ENCODE assay signal across 24 cellular contexts in genomic region chr3:128012050-128012449, GRCh38.
"Had no signal": no experiment of that assay in that cellular context is flagged by ENCODE, and none has a peak within 500 bp of the region (broad histone marks: within the 10 kb centered on the region; RNA-seq: fewer than 3 reads in every experiment).

No MANE protein-coding gene starts in this region.

- H3K4me3 ChIP-seq: body of pancreas, breast epithelium, SJSA1 had no signal

- H3K27me3 ChIP-seq: body of pancreas, breast epithelium, SJSA1 had no signal

- H3K27ac ChIP-seq: body of pancreas, breast epithelium, SJSA1 had no signal

- H3K9me2 ChIP-seq: SK-N-SH had no signal

- H3K36me3 Mint-ChIP-seq: activated naive CD4-positive, alpha-beta T cell treated with anti-CD3 and anti-CD28 coated beads, Interleukin-2, amount 50 U/mL, for 24 hours had no signal

- H3K36me3 ChIP-seq: breast epithelium, SJSA1 had no signal

- H3K4me2 ChIP-seq: SK-N-SH had no signal

- H3K9me3 Mint-ChIP-seq: activated CD4-positive, alpha-beta T cell treated with anti-CD3 and anti-CD28 coated beads, Interleukin-2, amount 10 ng/mL, durations not matched to agents 24 days and 14 days; activated naive CD4-positive, alpha-beta T cell treated with anti-CD3 and anti-CD28 coated beads, Interleukin-2, amount 50 U/mL, for 24 hours; activated T-cell treated with anti-CD3 and anti-CD28 coated beads, Interleukin-2, amount 50 U/mL, for 24 hours had no signal

- H3K27ac Mint-ChIP-seq: activated CD4-positive, alpha-beta T cell treated with anti-CD3 and anti-CD28 coated beads, Interleukin-2, amount 10 ng/mL, durations not matched to agents 24 days and 14 days; activated CD8-positive, alpha-beta T cell treated with anti-CD3 and anti-CD28 coated beads for 36 hours; activated naive CD4-positive, alpha-beta T cell treated with anti-CD3 and anti-CD28 coated beads, Interleukin-2, amount 50 U/mL, for 24 hours; activated naive CD8-positive, alpha-beta T cell treated with anti-CD3 and anti-CD28 coated beads, Interleukin-2, amount 10 ng/mL, durations not matched to agents 7 days and 5 days; activated T-cell treated with anti-CD3 and anti-CD28 coated beads, Interleukin-2, amount 50 U/mL, for 24 hours; activated T-helper 2 cell treated with anti-CD3 and anti-CD28 coated beads, Interferon-gamma antibody, Interleukin-2, Interleukin-4, amounts not matched to agents 10 μg/mL and 5 μg/mL and 100 μg/mL, durations not matched to agents 14 hours and 24 hours and 36 hours; T-helper 1 cell treated with Interleukin-12 subunit alpha and Interleukin-12 subunit beta and Interleukin-4 antibody, amounts not matched to agents 30 μg/mL and 1 μg/mL, for 36 hours; T-helper 2 cell treated with Interferon-gamma antibody and Interleukin-4, amounts not matched to agents 5 μg/mL and 100 μg/mL, for 36 hours had no signal

- H3K4me1 ChIP-seq: breast epithelium, SJSA1 had no signal

- DNase-seq: activated CD4-positive, alpha-beta T cell treated with anti-CD3 and anti-CD28 coated beads, Interleukin-2, amount 10 ng/mL, durations not matched to agents 24 days and 14 days; activated CD4-positive, alpha-beta T cell treated with anti-CD3 and anti-CD28 coated beads, Interleukin-2, amount 50 U/mL, for 4 hours; activated CD8-positive, alpha-beta T cell treated with anti-CD3 and anti-CD28 coated beads for 36 hours; activated gamma-delta T cell; activated naive CD4-positive, alpha-beta T cell treated with Interleukin-2 at 50 U/mL for 16 hours; activated naive CD8-positive, alpha-beta T cell treated with anti-CD3 and anti-CD28 coated beads, Interleukin-2, amount 10 ng/mL, durations not matched to agents 7 days and 5 days; activated T-cell treated with anti-CD3 and anti-CD28 coated beads, Interleukin-2, amount 50 U/mL, for 24 hours; body of pancreas; MM.1S; NCI-H1092 treated with DMSO at 0.1 percent for 48 hours; NCI-H1417 treated with DMSO at 0.1 percent for 48 hours; NCI-H1694 treated with DMSO at 0.1 percent for 48 hours; NCI-H2029; NCI-H345; NCI-H524 treated with DMSO at 0.1 percent for 48 hours; RPMI8226; SHP77 treated with DMSO at 0.1 percent for 48 hours; SK-N-SH had no signal

- H3K4me3 Mint-ChIP-seq: activated CD4-positive, alpha-beta T cell treated with anti-CD3 and anti-CD28 coated beads, Interleukin-2, amount 10 ng/mL, durations not matched to agents 24 days and 14 days; activated CD8-positive, alpha-beta T cell treated with anti-CD3 and anti-CD28 coated beads for 36 hours; activated naive CD4-positive, alpha-beta T cell treated with anti-CD3 and anti-CD28 coated beads, Interleukin-2, amount 50 U/mL, for 24 hours; activated naive CD8-positive, alpha-beta T cell treated with anti-CD3 and anti-CD28 coated beads, Interleukin-2, amount 10 ng/mL, durations not matched to agents 7 days and 5 days; activated T-cell treated with anti-CD3 and anti-CD28 coated beads, Interleukin-2, amount 50 U/mL, for 24 hours; T-helper 1 cell treated with Interleukin-12 subunit alpha and Interleukin-12 subunit beta and Interleukin-4 antibody, amounts not matched to agents 30 μg/mL and 1 μg/mL, for 36 hours; T-helper 2 cell treated with Interferon-gamma antibody and Interleukin-4, amounts not matched to agents 5 μg/mL and 100 μg/mL, for 36 hours had no signal
